ENCODE assay signal across 9 cellular contexts in the genomic region with DNA sequence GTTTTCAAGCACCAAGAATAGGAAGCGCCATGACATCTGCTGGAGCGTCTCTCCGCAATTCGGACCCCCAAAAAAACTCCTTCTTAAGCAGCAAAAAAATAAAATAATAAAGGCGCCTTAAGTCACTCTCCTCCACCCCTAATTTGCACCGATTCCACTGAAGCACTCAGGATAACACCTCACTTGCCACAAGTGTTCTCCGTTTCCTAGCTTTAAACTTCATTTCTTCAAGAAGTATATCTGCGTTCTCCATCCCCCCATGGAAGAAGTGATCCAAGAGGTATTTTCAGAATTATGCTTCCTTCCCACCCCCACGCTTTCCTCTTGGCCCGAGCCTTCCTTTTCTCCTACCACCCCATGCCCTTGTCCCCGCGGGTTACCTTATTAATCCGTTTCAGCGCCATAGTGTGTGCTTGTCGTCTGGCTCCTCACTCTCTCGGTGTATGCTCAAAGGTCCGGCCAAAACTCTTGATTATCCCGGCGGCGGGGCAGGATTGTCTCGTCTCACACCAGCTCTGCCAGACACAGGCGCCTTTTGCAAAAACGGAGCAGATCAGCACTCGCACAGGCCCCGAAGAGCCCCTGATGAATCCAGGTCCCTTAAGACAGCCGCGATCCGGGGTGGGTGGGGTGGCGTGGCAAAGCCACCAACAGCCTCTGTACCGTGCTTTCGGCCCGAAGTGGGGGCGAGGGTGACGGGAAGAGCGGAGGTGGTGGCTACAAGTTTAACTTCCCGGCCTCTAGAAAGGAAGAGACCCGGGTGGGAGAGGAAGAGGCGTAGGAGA. TPM values are rescaled to one million over a fixed set of nuclear protein-coding genes. Genes with fewer than 3 reads are reported as not detected.
DNase-seq lines count a peak whose midpoint lies in the region; ATAC-seq and TF ChIP-seq lines count a peak whose summit lies in the region.
"Had no signal": no experiment of that assay in that cellular context is flagged by ENCODE, and none has a peak within 500 bp of the region (broad histone marks: within the 10 kb centered on the region; RNA-seq: fewer than 3 reads in every experiment).

No MANE protein-coding gene starts in this region.

- TF ChIP-seq POLR2A in thyroid gland (IDR thresholded peaks at IDR 0.05), result no peak

- H3K36me3 ChIP-seq in kidney epithelial cell (ENCODE audit: control insufficient read depth, insufficient read depth, low read length) (no peaks in the 10 kb centered on the region), thyroid gland (no peaks in the 10 kb centered on the region)

- H3K4me3 ChIP-seq in kidney epithelial cell (ENCODE audit: low read depth, low read length), result peak overlapping the region; percentile 84
- peak overlapping the region; percentile 89 to 99 (median 96) for H3K4me3 ChIP-seq in thyroid gland (replicated peaks in 1 of 3)

- no peak for TF ChIP-seq CTCF in activated CD8-positive, alpha-beta T cell treated with anti-CD3 and anti-CD28 coated beads for 36 hours (IDR thresholded peaks at IDR 0.05)
- TF ChIP-seq CTCF in kidney epithelial cell (IDR thresholded peaks at IDR 0.05; ENCODE audit: insufficient read depth, low read length, poor library complexity, severe bottlenecking) (no peak), thyroid gland (IDR thresholded peaks at IDR 0.05) (no peak)

- no peaks in the 10 kb centered on the region for H3K9me3 ChIP-seq in thyroid gland

- H3K9me3 Mint-ChIP-seq in activated CD8-positive, alpha-beta T cell treated with anti-CD3 and anti-CD28 coated beads, Interleukin-2, amount 10 ng/mL, durations not matched to agents 7 days and 5 days (ENCODE audit: insufficient read depth), result no peaks in the 10 kb centered on the region
- no peaks in the 10 kb centered on the region for H3K9me3 Mint-ChIP-seq in activated CD8-positive, alpha-beta T cell treated with anti-CD3 and anti-CD28 coated beads for 36 hours
- H3K9me3 Mint-ChIP-seq in activated T-helper 17 cell treated with anti-CD3 and anti-CD28 coated beads, Interleukin-2, amount 50 U/mL, for 72 hours, result no peaks in the 10 kb centered on the region
- H3K9me3 Mint-ChIP-seq: IgD-negative memory B cell had no signal

- H3K27ac Mint-ChIP-seq in activated CD8-positive, alpha-beta T cell treated with anti-CD3 and anti-CD28 coated beads, Interleukin-2, amount 10 ng/mL, durations not matched to agents 7 days and 5 days, result no peak overlapping the region
- no peak overlapping the region for H3K27ac Mint-ChIP-seq in activated CD8-positive, alpha-beta T cell treated with anti-CD3 and anti-CD28 coated beads for 36 hours
- H3K27ac Mint-ChIP-seq in activated T-helper 17 cell treated with anti-CD3 and anti-CD28 coated beads, Interleukin-2, amount 50 U/mL, for 72 hours, result no peak overlapping the region
- H3K27ac Mint-ChIP-seq: IgD-negative memory B cell had no signal

- H3K4me1 ChIP-seq in thyroid gland, result peaks cover 31 to 40% of the 10 kb centered on the region in 2 donors

- H3K4me3 Mint-ChIP-seq in activated CD8-positive, alpha-beta T cell treated with anti-CD3 and anti-CD28 coated beads, Interleukin-2, amount 10 ng/mL, durations not matched to agents 7 days and 5 days, result no peak overlapping the region
- no peak overlapping the region for H3K4me3 Mint-ChIP-seq in activated CD8-positive, alpha-beta T cell treated with anti-CD3 and anti-CD28 coated beads for 36 hours
- H3K4me3 Mint-ChIP-seq in activated T-helper 17 cell treated with anti-CD3 and anti-CD28 coated beads, Interleukin-2, amount 50 U/mL, for 72 hours, result no peak overlapping the region
- H3K4me3 Mint-ChIP-seq: IgD-negative memory B cell had no signal

- CTCF ChIA-PET in activated CD8-positive, alpha-beta T cell treated with anti-CD3 and anti-CD28 coated beads, Interleukin-2, amount 10 ng/mL, durations not matched to agents 7 days and 5 days (lab: Charles Lee), result interaction anchor here (0.8 to 4.4 kb wide), 5 partner anchors 10 to 266 kb away, joined by 3 to 48 read pairs (median 3); a partner anchor contains a TSS
- CTCF ChIA-PET in activated CD8-positive, alpha-beta T cell treated with anti-CD3 and anti-CD28 coated beads for 36 hours (lab: Charles Lee), result interaction anchor here (1.0 to 1.2 kb wide), 2 partner anchors 9 to 43 kb away, joined by 4 to 5 read pairs; a partner anchor contains a TSS

- POLR2A ChIA-PET in activated CD8-positive, alpha-beta T cell treated with anti-CD3 and anti-CD28 coated beads, Interleukin-2, amount 10 ng/mL, durations not matched to agents 7 days and 5 days (lab: Charles Lee), result interaction anchor here (0.6 to 10.8 kb wide), 20 partner anchors 9 to 481 kb away, joined by 3 to 346 read pairs (median 9); a partner anchor contains a TSS
- POLR2A ChIA-PET in activated CD8-positive, alpha-beta T cell treated with anti-CD3 and anti-CD28 coated beads for 36 hours (lab: Charles Lee), result interaction anchor here (0.6 to 5.7 kb wide), 13 partner anchors 9 to 325 kb away, joined by 3 to 100 read pairs (median 5); a partner anchor contains a TSS

- H3K27me3 ChIP-seq in kidney epithelial cell (ENCODE audit: control insufficient read depth, insufficient read depth, low read length) (no peaks in the 10 kb centered on the region), thyroid gland (no peaks in the 10 kb centered on the region)

- peak; percentile 1 for ATAC-seq in activated CD8-positive, alpha-beta T cell treated with anti-CD3 and anti-CD28 coated beads, Interleukin-2, amount 10 ng/mL, durations not matched to agents 7 days and 5 days
- ATAC-seq in activated CD8-positive, alpha-beta T cell treated with anti-CD3 and anti-CD28 coated beads for 36 hours, result no peak
- ATAC-seq in activated T-helper 17 cell treated with anti-CD3 and anti-CD28 coated beads, Interleukin-2, amount 50 U/mL, for 72 hours (replicated peaks), result peak; percentile 0
- ATAC-seq in GM18517 (IDR thresholded peaks at IDR 0.05; ENCODE audit: unreplicated experiment) (no peak), GM21723 (IDR thresholded peaks at IDR 0.05; ENCODE audit: unreplicated experiment) (no peak)

- H3K4me1 Mint-ChIP-seq in activated CD8-positive, alpha-beta T cell treated with anti-CD3 and anti-CD28 coated beads, Interleukin-2, amount 10 ng/mL, durations not matched to agents 7 days and 5 days (ENCODE audit: low read depth), result peaks cover 38% of the 10 kb centered on the region
- peaks cover 25% of the 10 kb centered on the region for H3K4me1 Mint-ChIP-seq in activated CD8-positive, alpha-beta T cell treated with anti-CD3 and anti-CD28 coated beads for 36 hours (ENCODE audit: low read depth)
- H3K4me1 Mint-ChIP-seq in activated T-helper 17 cell treated with anti-CD3 and anti-CD28 coated beads, Interleukin-2, amount 50 U/mL, for 72 hours, result peaks cover 11% of the 10 kb centered on the region

- WGBS in thyroid gland, 2 donors, result 0 to 1% methylated on average over 38 of the region's 38 CpGs

- intact Hi-C loops in activated CD8-positive, alpha-beta T cell treated with anti-CD3 and anti-CD28 coated beads for 36 hours (cut with micrococcal nuclease), result loop anchor here (5.0 to 10.0 kb wide), 2 partner anchors 201 to 324 kb away; a partner anchor contains a TSS
- intact Hi-C loops in thyroid gland (cut with DNase I), result loop anchor here (5.0 kb wide), 1 partner anchor 41 kb away; a partner anchor contains a TSS

- H3K27me3 Mint-ChIP-seq in activated CD8-positive, alpha-beta T cell treated with anti-CD3 and anti-CD28 coated beads, Interleukin-2, amount 10 ng/mL, durations not matched to agents 7 days and 5 days (ENCODE audit: low read depth), result no peaks in the 10 kb centered on the region
- H3K27me3 Mint-ChIP-seq in activated CD8-positive, alpha-beta T cell treated with anti-CD3 and anti-CD28 coated beads for 36 hours, result no peaks in the 10 kb centered on the region
- H3K27me3 Mint-ChIP-seq in activated T-helper 17 cell treated with anti-CD3 and anti-CD28 coated beads, Interleukin-2, amount 50 U/mL, for 72 hours, result no peaks in the 10 kb centered on the region
- H3K27me3 Mint-ChIP-seq: IgD-negative memory B cell had no signal

- H3K27ac ChIP-seq in thyroid gland, result peak overlapping the region; percentile 100

- DNase-seq in activated CD8-positive, alpha-beta T cell treated with anti-CD3 and anti-CD28 coated beads, Interleukin-2, amount 10 ng/mL, durations not matched to agents 7 days and 5 days, result no peak
- no peak for DNase-seq in activated CD8-positive, alpha-beta T cell treated with anti-CD3 and anti-CD28 coated beads for 36 hours
- DNase-seq in kidney epithelial cell (ENCODE audit: low read depth) (no peak), thyroid gland (no peak), cerebellar cortex (ENCODE audit: low spot score) (no peak)

- H3K36me3 Mint-ChIP-seq in activated CD8-positive, alpha-beta T cell treated with anti-CD3 and anti-CD28 coated beads, Interleukin-2, amount 10 ng/mL, durations not matched to agents 7 days and 5 days (ENCODE audit: low read depth), result peaks cover 23% of the 10 kb centered on the region
- peaks cover 28% of the 10 kb centered on the region for H3K36me3 Mint-ChIP-seq in activated CD8-positive, alpha-beta T cell treated with anti-CD3 and anti-CD28 coated beads for 36 hours (ENCODE audit: low read depth)
- no peaks in the 10 kb centered on the region for H3K36me3 Mint-ChIP-seq in activated T-helper 17 cell treated with anti-CD3 and anti-CD28 coated beads, Interleukin-2, amount 50 U/mL, for 72 hours (ENCODE audit: low read depth)

RNA-seq across cellular contexts. Expression of a gene that starts 1.1 kb away (rescaled TPM):
- 100 to 1,000 TPM; 388 to 409 TPM for total RNA-seq in activated CD8-positive, alpha-beta T cell treated with anti-CD3 and anti-CD28 coated beads, Interleukin-2, amount 10 ng/mL, durations not matched to agents 7 days and 5 days
- total RNA-seq in activated CD8-positive, alpha-beta T cell treated with anti-CD3 and anti-CD28 coated beads for 36 hours, result 100 to 1,000 TPM; 410 to 427 TPM
- total RNA-seq in activated T-helper 17 cell treated with anti-CD3 and anti-CD28 coated beads, Interleukin-2, amount 50 U/mL, for 72 hours, result 100 to 1,000 TPM; 403 to 450 TPM
- total RNA-seq in kidney epithelial cell (371 and 376 TPM in 2 replicates), thyroid gland (100 to 1,000 TPM; 379 to 633 (median 495) TPM)

RNA-seq across cellular contexts. Expression of a gene that starts 42.5 kb away (rescaled TPM):
- 10 to 100 TPM; 37.7 to 40.0 TPM for total RNA-seq in activated CD8-positive, alpha-beta T cell treated with anti-CD3 and anti-CD28 coated beads, Interleukin-2, amount 10 ng/mL, durations not matched to agents 7 days and 5 days
- 10 to 100 TPM; 31.1 to 32.3 TPM for total RNA-seq in activated CD8-positive, alpha-beta T cell treated with anti-CD3 and anti-CD28 coated beads for 36 hours
- total RNA-seq in activated T-helper 17 cell treated with anti-CD3 and anti-CD28 coated beads, Interleukin-2, amount 50 U/mL, for 72 hours, result 10 to 100 TPM; 24.6 to 35.6 TPM
- total RNA-seq in kidney epithelial cell, result 26.2 and 30.4 TPM in 2 replicates
- total RNA-seq in thyroid gland, result 10 to 100 TPM; 29.3 to 37.0 (median 33.7) TPM

Comparison
In these comparisons a context has a peak if more than half of its experiments do, and no peak if none do; other contexts are left out.
1. ATAC-seq: peak in activated CD8-positive, alpha-beta T cell treated with anti-CD3 and anti-CD28 coated beads, Interleukin-2, amount 10 ng/mL, durations not matched to agents 7 days and 5 days (single experiment) and activated T-helper 17 cell treated with anti-CD3 and anti-CD28 coated beads, Interleukin-2, amount 50 U/mL, for 72 hours (single experiment); none in activated CD8-positive, alpha-beta T cell treated with anti-CD3 and anti-CD28 coated beads for 36 hours (single experiment), GM18517 (single experiment) and GM21723 (single experiment).